In the genomic region with DNA sequence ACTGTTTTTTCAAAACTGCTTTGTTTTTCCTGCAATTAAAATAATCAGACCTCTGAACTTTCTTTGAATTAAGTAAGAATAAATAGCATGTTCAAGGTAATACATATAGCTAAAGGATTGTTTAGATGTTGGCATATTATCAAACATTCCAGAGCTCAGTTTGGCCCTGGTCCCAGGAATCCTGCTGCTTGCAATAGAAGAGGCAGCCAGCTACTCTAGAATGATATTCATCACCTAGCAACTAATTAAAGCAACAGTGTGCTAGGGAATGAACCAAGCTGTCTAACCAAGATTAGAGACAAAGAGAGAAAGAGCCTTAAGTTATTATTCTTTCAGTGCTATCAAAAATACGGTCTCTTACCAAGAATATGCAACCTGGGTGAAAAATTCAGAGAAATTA, we compare ENCODE assay signal across 10 cellular contexts.
DNase-seq lines count a peak whose midpoint lies in the region; ATAC-seq and TF ChIP-seq lines count a peak whose summit lies in the region.
"Had no signal": no experiment of that assay in that cellular context is flagged by ENCODE, and none has a peak within 500 bp of the region (broad histone marks: within the 10 kb centered on the region; RNA-seq: fewer than 3 reads in every experiment).

No MANE protein-coding gene starts in this region.

- no peak overlapping the region for H3K4me3 Mint-ChIP-seq in CD8-positive, alpha-beta T cell

- intact Hi-C loops in CD8-positive, alpha-beta T cell (cut with DNase I, micrococcal nuclease), result no loop called here

- no peaks in the 10 kb centered on the region for H3K4me1 ChIP-seq in CD8-positive, alpha-beta T cell (ENCODE audit: insufficient read depth, low read length)

- CTCF ChIA-PET in CD8-positive, alpha-beta T cell (lab: Charles Lee), result no interaction called here

- POLR2A ChIA-PET in CD8-positive, alpha-beta T cell (lab: Charles Lee), result no interaction called here

- H3K9me3 Mint-ChIP-seq in CD8-positive, alpha-beta T cell, result peaks cover 4% of the 10 kb centered on the region

- H3K9me3 ChIP-seq in CD8-positive, alpha-beta T cell (ENCODE audit: low read length), result no peaks in the 10 kb centered on the region
- H3K9me3 ChIP-seq: tibial nerve had no signal

- H3K27ac Mint-ChIP-seq in CD8-positive, alpha-beta T cell, result no peak overlapping the region

- peak; percentile 16 for DNase-seq in GM03348 (ENCODE audit: low spot score)
- DNase-seq in NCI-H2196 treated with DMSO at 0.1 percent for 48 hours (lab: John Stamatoyannopoulos, UW; ENCODE audit: unreplicated experiment), result peak; percentile 18
- DNase-seq in epithelial cell of prostate (ENCODE audit: low read depth, low spot score), result peak; percentile 0
- DNase-seq in midbrain (lab: John Stamatoyannopoulos, UW), result peak; percentile 3
- no peak for DNase-seq in ecto neural progenitor cell (ENCODE audit: low spot score)
- no peak for DNase-seq in CD8-positive, alpha-beta T cell
- no peak for DNase-seq in NCI-H1930 (lab: John Stamatoyannopoulos, UW)
- DNase-seq: DND-41 had no signal

- H3K36me3 Mint-ChIP-seq in CD8-positive, alpha-beta T cell, result no peaks in the 10 kb centered on the region

- H3K4me1 Mint-ChIP-seq in CD8-positive, alpha-beta T cell (ENCODE audit: low read depth), result no peaks in the 10 kb centered on the region

- ATAC-seq in CD8-positive, alpha-beta T cell, result no peak
- ATAC-seq in HG03457 (IDR thresholded peaks at IDR 0.05; ENCODE audit: unreplicated experiment), result no peak

- no peak overlapping the region for H3K4me3 ChIP-seq in CD8-positive, alpha-beta T cell (ENCODE audit: low read depth, low read length)
- H3K4me3 ChIP-seq: tibial nerve had no signal

- H3K27ac ChIP-seq in epithelial cell of prostate, result no peak overlapping the region
- no peak overlapping the region for H3K27ac ChIP-seq in CD8-positive, alpha-beta T cell (ENCODE audit: low read depth, low read length)
- H3K27ac ChIP-seq: tibial nerve had no signal

- no peaks in the 10 kb centered on the region for H3K27me3 Mint-ChIP-seq in CD8-positive, alpha-beta T cell (ENCODE audit: low read depth)

- TF ChIP-seq CTCF in CD8-positive, alpha-beta T cell (IDR thresholded peaks at IDR 0.05), result no peak

- no peaks in the 10 kb centered on the region for H3K27me3 ChIP-seq in CD8-positive, alpha-beta T cell (ENCODE audit: insufficient read depth, low read length)
- H3K27me3 ChIP-seq: tibial nerve had no signal

- H3K36me3 ChIP-seq in CD8-positive, alpha-beta T cell (ENCODE audit: insufficient read depth, low read length), result no peaks in the 10 kb centered on the region
- H3K36me3 ChIP-seq: tibial nerve had no signal

Comparison
In these comparisons a context has a peak if more than half of its experiments do, and no peak if none do; other contexts are left out.
1. DNase-seq: peak in GM03348 (single experiment), NCI-H2196 treated with DMSO at 0.1 percent for 48 hours (single experiment), epithelial cell of prostate (single experiment) and midbrain (single experiment); none in ecto neural progenitor cell (single experiment), CD8-positive, alpha-beta T cell (0 of 7) and NCI-H1930 (0 of 2).